ENCODE assay signal across 1 cellular context in the genomic region with DNA sequence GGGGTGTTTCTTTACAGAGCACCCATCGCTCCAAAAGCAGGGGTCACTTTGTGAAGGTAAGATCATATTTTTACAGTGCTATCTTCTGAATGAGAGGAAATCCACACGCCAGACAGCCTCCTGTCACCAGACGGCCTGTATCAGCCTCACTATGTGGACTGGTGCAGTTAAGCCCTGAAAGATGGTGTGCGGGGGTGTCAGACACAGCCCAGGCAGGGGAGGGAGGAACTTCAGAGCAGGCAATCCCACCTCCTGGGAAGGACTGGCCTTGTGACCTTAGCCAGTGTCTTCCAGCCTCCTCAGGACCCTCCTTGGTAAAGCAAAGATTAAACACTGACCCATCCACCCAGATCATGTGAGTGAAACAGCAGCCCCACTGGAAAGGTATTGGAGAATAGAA.
TF ChIP-seq lines count a peak whose summit lies in the region.

No MANE protein-coding gene starts in this region.

TF ChIP-seq in K562, 482 proteins besides CTCF, POLR2A, EP300 and RAD21:
- TF ChIP-seq SRSF7 (optimal IDR thresholded peaks at IDR 0.05; ENCODE audit: low read depth, low read length) (no peak), SPI1 (IDR thresholded peaks at IDR 0.05; ENCODE audit: borderline replicate concordance, low read depth, low read length) (peak; percentile 23; the same call in 1 of the 2 replicates), JUND (IDR thresholded peaks at IDR 0.05; ENCODE audit: borderline replicate concordance, low read depth, low read length) (peak; percentile 56; the same call in 1 of the 2 replicates), JUND (tag; IDR thresholded peaks at IDR 0.05; ENCODE audit: borderline replicate concordance, low read depth, low read length) (no peak), XRCC5 (IDR thresholded peaks at IDR 0.05; ENCODE audit: low read depth, low read length) (no peak), CBFA2T3 (IDR thresholded peaks at IDR 0.05) (peak; percentile 48), TOE1 (IDR thresholded peaks at IDR 0.05; ENCODE audit: borderline replicate concordance) (no peak), TOE1 (CRISPR knock-in tag; IDR thresholded peaks at IDR 0.05; ENCODE audit: borderline replicate concordance, low read depth) (no peak), RCOR1 (IDR thresholded peaks at IDR 0.05; ENCODE audit: borderline replicate concordance in 1 of 2, low read depth in 2 of 2, low read length in 2 of 2) (0 out of 4 replicates have a peak, but pooled peaks of 1 of the 2 experiments have one; percentile 7), TCF3 (CRISPR knock-in tag; IDR thresholded peaks at IDR 0.05) (0 out of 2 replicates have a peak, but pooled peaks have one; percentile 34), ZFP30 (CRISPR knock-in tag; IDR thresholded peaks at IDR 0.05; ENCODE audit: borderline replicate concordance) (no peak), OTX1 (CRISPR knock-in tag; IDR thresholded peaks at IDR 0.05) (no peak), ELF4 (CRISPR knock-in tag; IDR thresholded peaks at IDR 0.05) (no peak), RBM15 (IDR thresholded peaks at IDR 0.05; ENCODE audit: insufficient read depth, low read length) (no peak), EGR1 (conservative IDR thresholded peaks at IDR 0.05) (peak; percentile 91), CBX5 (IDR thresholded peaks at IDR 0.05; ENCODE audit: borderline replicate concordance, low read depth) (no peak), CBFB (CRISPR knock-in tag; IDR thresholded peaks at IDR 0.05) (no peak)
- TF ChIP-seq, protein P1, sequence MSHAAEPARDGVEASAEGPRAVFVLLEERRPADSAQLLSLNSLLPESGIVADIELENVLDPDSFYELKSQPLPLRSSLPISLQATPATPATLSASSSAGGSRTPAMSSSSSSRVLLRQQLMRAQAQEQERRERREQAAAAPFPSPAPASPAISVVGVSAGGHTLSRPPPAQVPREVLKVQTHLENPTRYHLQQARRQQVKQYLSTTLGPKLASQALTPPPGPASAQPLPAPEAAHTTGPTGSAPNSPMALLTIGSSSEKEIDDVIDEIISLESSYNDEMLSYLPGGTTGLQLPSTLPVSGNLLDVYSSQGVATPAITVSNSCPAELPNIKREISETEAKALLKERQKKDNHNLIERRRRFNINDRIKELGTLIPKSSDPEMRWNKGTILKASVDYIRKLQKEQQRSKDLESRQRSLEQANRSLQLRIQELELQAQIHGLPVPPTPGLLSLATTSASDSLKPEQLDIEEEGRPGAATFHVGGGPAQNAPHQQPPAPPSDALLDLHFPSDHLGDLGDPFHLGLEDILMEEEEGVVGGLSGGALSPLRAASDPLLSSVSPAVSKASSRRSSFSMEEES (CRISPR knock-in tag; IDR thresholded peaks at IDR 0.05), result no peak
TF ChIP-seq in K562: peak in this region for 6.
